17 cellular contexts compared by ENCODE assay signal in the genomic region with DNA sequence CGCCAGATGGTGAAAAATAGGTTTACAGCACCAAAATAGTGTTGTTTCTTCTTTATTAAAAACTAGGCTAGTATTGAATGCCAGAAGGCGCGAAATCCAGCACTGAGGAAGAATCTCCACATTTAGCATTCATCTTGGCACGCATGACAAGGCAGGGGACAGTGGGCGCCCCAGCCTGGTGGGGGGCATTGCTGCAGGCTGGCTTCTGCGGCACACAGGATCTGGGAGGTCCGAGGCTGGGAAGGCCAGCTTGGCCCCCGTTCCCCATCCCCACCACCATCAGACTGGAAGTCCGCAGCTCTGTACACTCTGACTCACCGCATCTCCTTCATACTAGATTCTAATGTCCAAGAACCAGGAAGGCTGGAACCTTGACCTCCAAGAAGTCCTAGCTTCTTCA.
DNase-seq lines count a peak whose midpoint lies in the region; ATAC-seq, FAIRE-seq and TF ChIP-seq lines count a peak whose summit lies in the region.
"Had no signal": no experiment of that assay in that cellular context is flagged by ENCODE, and none has a peak within 500 bp of the region (broad histone marks: within the 10 kb centered on the region; RNA-seq: fewer than 3 reads in every experiment).

No MANE protein-coding gene starts in this region.

- peaks cover 13% of the 10 kb centered on the region for H3K4me1 ChIP-seq in DOHH2 (ENCODE audit: control insufficient read depth, low read length)
- peaks cover 6% of the 10 kb centered on the region; the same call in 1 of the 2 replicates for H3K4me1 ChIP-seq in GM12878 (ENCODE audit: control insufficient read depth, insufficient read depth, low read length)
- H3K4me1 ChIP-seq: A549 had no signal

- no peak overlapping the region for H3K9ac ChIP-seq in GM12878 (ENCODE audit: control insufficient read depth, insufficient read depth, low read length)

- H3K9me2 ChIP-seq in DOHH2 (replicated peaks; ENCODE audit: control insufficient read depth, low read length): no peaks in the 10 kb centered on the region

- TF ChIP-seq RAD21 in GM12878 (IDR thresholded peaks at IDR 0.05; ENCODE audit: insufficient read depth, low read depth, low read length): no peak

- H3K4me3 Mint-ChIP-seq in stimulated activated naive B cell treated with anti-CD40 and anti-IgM and Interleukin-4, amounts not matched to agents 10 μg/mL and 1 μg/mL and 100 μg/mL, for 72 hours: peak overlapping the region; percentile 4 to 32
- H3K4me3 Mint-ChIP-seq: CD14-positive monocyte; CD8-positive, alpha-beta T cell; GM23338 had no signal

- in situ Hi-C loops in GM12878 (cut with MboI): no loop called here

- H3K79me2 ChIP-seq in DOHH2 (ENCODE audit: control insufficient read depth, low read length): no peaks in the 10 kb centered on the region
- H3K79me2 ChIP-seq in GM12878 (ENCODE audit: control insufficient read depth, insufficient read depth, low read length): no peaks in the 10 kb centered on the region

- DNase-seq in GM20000 (ENCODE audit: low spot score) (no peak), GM12878 (ENCODE audit: low read depth, low spot score) (no peak), left colon (no peak), kidney glomerular epithelial cell (lab: John Stamatoyannopoulos, UW) (no peak)
- no peak for DNase-seq in stimulated activated naive B cell treated with anti-CD40 and anti-IgM and Interleukin-4, amounts not matched to agents 10 μg/mL and 1 μg/mL and 100 μg/mL, for 72 hours
- DNase-seq: CD8-positive, alpha-beta T cell; COR-L47; DMS153; DMS79 treated with DMSO at 0.1 percent for 48 hours; GDM1; H7 had no signal

- H3K4me2 ChIP-seq in DOHH2 (ENCODE audit: low read length) (peak overlapping the region; percentile 55), GM12878 (ENCODE audit: control insufficient read depth, insufficient read depth) (peak overlapping the region; percentile 30; the same call in 1 of the 2 replicates)
- H3K4me2 ChIP-seq: A549, GM23338 had no signal

- no peaks in the 10 kb centered on the region for H3F3A ChIP-seq in DOHH2 (ENCODE audit: control insufficient read depth, insufficient read depth)

- no peak overlapping the region for H2AFZ ChIP-seq in GM12878 (ENCODE audit: control insufficient read depth, low read depth, low read length)
- H2AFZ ChIP-seq: GM23338 had no signal

- no peak for TF ChIP-seq POLR2A in GM12878 (IDR thresholded peaks at IDR 0.05; ENCODE audit: low read depth, low read length)

- H3K27ac ChIP-seq in DOHH2 (ENCODE audit: low read depth, low read length) (no peak overlapping the region), GM12878 (ENCODE audit: control insufficient read depth, insufficient read depth) (no peak overlapping the region)
- H3K27ac ChIP-seq: A549 had no signal

- peaks cover 11 to 15% of the 10 kb centered on the region in 2 donors for H3K4me1 Mint-ChIP-seq in stimulated activated naive B cell treated with anti-CD40 and anti-IgM and Interleukin-4, amounts not matched to agents 10 μg/mL and 1 μg/mL and 100 μg/mL, for 72 hours
- H3K4me1 Mint-ChIP-seq: GM23338 had no signal

- TF ChIP-seq CTCF in DOHH2 (IDR thresholded peaks at IDR 0.05; ENCODE audit: low read depth, low read length, poor library complexity, severe bottlenecking) (peak; percentile 68), GM20000 (IDR thresholded peaks at IDR 0.05; ENCODE audit: extremely low read depth, missing control alignments) (peak; percentile 32), GM12878 (IDR thresholded peaks at IDR 0.05 in 2 of 3, conservative IDR thresholded peaks at IDR 0.05 in 1 of 3; ENCODE audit: control insufficient read depth in 2 of 3, extremely low read depth in 1 of 3, insufficient read depth in 1 of 3, low read depth in 3 of 3, low read length in 3 of 3) (no peak)

- peak overlapping the region; percentile 62 for H3K27ac Mint-ChIP-seq in stimulated activated naive B cell treated with anti-CD40 and anti-IgM and Interleukin-4, amounts not matched to agents 10 μg/mL and 1 μg/mL and 100 μg/mL, for 72 hours
- H3K27ac Mint-ChIP-seq: CD14-positive monocyte; CD8-positive, alpha-beta T cell; GM23338; IgD-negative memory B cell had no signal

- H3K9me3 Mint-ChIP-seq in stimulated activated naive B cell treated with anti-CD40 and anti-IgM and Interleukin-4, amounts not matched to agents 10 μg/mL and 1 μg/mL and 100 μg/mL, for 72 hours: peaks cover 0 to 2% of the 10 kb centered on the region in 2 donors
- H3K9me3 Mint-ChIP-seq: CD8-positive, alpha-beta T cell; GM23338 had no signal

- TF ChIP-seq EP300 in GM12878 (IDR thresholded peaks at IDR 0.05; ENCODE audit: borderline replicate concordance in 1 of 2, control insufficient read depth in 1 of 2, low read depth in 2 of 2, low read length in 2 of 2): no peak

- H3K27me3 Mint-ChIP-seq in stimulated activated naive B cell treated with anti-CD40 and anti-IgM and Interleukin-4, amounts not matched to agents 10 μg/mL and 1 μg/mL and 100 μg/mL, for 72 hours: peaks cover 0 to 9% of the 10 kb centered on the region in 2 donors

- intact Hi-C loops in GM12878 (cut with micrococcal nuclease; ENCODE audit: unreplicated experiment) (loop anchor here (10.0 kb wide), 1 partner anchor 613 kb away; a partner anchor contains a TSS), left colon (cut with DNase I, micrococcal nuclease) (no loop called here)

- ATAC-seq in GM12878 (no peak), left colon (no peak)
- no peak for ATAC-seq in stimulated activated naive B cell treated with anti-CD40 and anti-IgM and Interleukin-4, amounts not matched to agents 10 μg/mL and 1 μg/mL and 100 μg/mL, for 72 hours (replicated peaks)
- ATAC-seq: A549; CD8-positive, alpha-beta T cell; GM23338 had no signal

- H3K36me3 Mint-ChIP-seq in stimulated activated naive B cell treated with anti-CD40 and anti-IgM and Interleukin-4, amounts not matched to agents 10 μg/mL and 1 μg/mL and 100 μg/mL, for 72 hours: peaks cover 0 to 4% of the 10 kb centered on the region in 2 donors
- H3K36me3 Mint-ChIP-seq: CD14-positive monocyte; CD8-positive, alpha-beta T cell had no signal

- RAD21 ChIA-PET in GM12878 (lab: Charles Lee; ENCODE audit: unreplicated experiment): interaction anchor here (1.6 kb wide), 1 partner anchor 78 kb away, joined by 9 read pairs; no protein-coding TSS in a partner anchor

- POLR2A ChIA-PET in GM12878 (lab: Charles Lee): interaction anchor here (1.6 kb wide), 1 partner anchor 24 kb away, joined by 3 read pairs; no protein-coding TSS in a partner anchor

- no peaks in the 10 kb centered on the region for H3K9me3 ChIP-seq in DOHH2 (ENCODE audit: control insufficient read depth, insufficient read depth, low read length)
- peaks cover 2% of the 10 kb centered on the region; the same call in 2 of the 3 replicates for H3K9me3 ChIP-seq in GM12878 (replicated peaks; ENCODE audit: control insufficient read depth, insufficient read depth, low read length)
- H3K9me3 ChIP-seq: A549 had no signal

- SMC1A ChIA-PET in GM12878 (lab: Charles Lee; ENCODE audit: uncharacterized antibody, unreplicated experiment): interaction anchor here (0.5 to 11.0 kb wide), 6 partner anchors 36 to 714 kb away, joined by 3 to 163 read pairs (median 4); no protein-coding TSS in a partner anchor

- no peak for FAIRE-seq in GM12878 (lab: Jason Lieb, UNC)
- FAIRE-seq: A549, D721Med had no signal

- H3K4me3 ChIP-seq in DOHH2 (ENCODE audit: low read length) (peak overlapping the region; percentile 38), GM12878 (no peak overlapping the region)
- H3K4me3 ChIP-seq: A549, GM23338 had no signal

- no peaks in the 10 kb centered on the region for H4K20me1 ChIP-seq in DOHH2 (ENCODE audit: control insufficient read depth, insufficient read depth, low read depth, low read length)
- no peaks in the 10 kb centered on the region for H4K20me1 ChIP-seq in GM12878 (ENCODE audit: control insufficient read depth, insufficient read depth)

- H3K36me3 ChIP-seq in DOHH2 (ENCODE audit: control insufficient read depth, low read length): no peaks in the 10 kb centered on the region
- no peaks in the 10 kb centered on the region for H3K36me3 ChIP-seq in GM12878 (ENCODE audit: control insufficient read depth in 2 of 2, insufficient read depth in 2 of 2, low read length in 1 of 2)

- CTCF ChIA-PET in GM12878 (lab: Yijun Ruan, JAX): interaction anchor here (1.2 to 3.1 kb wide), 2 partner anchors 78 to 714 kb away, joined by 3 to 30 read pairs; no protein-coding TSS in a partner anchor

- 75% methylated on average over 10 of the region's 10 CpGs for WGBS in GM12878 (ENCODE audit: insufficient coverage, insufficient replicate concordance, low lambda C conversion rate, missing lambda C conversion rate)

- H3K27me3 ChIP-seq in DOHH2 (ENCODE audit: control insufficient read depth, low read length) (peaks cover under 1% of the 10 kb centered on the region), GM12878 (replicated peaks in 1 of 2; ENCODE audit: control insufficient read depth in 2 of 2, insufficient read depth in 2 of 2, low read length in 1 of 2) (no peaks in the 10 kb centered on the region)

- BruUV-seq in GM12878 (replicated peaks; lab: Mats Ljungman, UMichigan): no TSS peak

TF ChIP-seq in GM12878, 131 proteins besides CTCF, POLR2A, EP300 and RAD21:
- TF ChIP-seq FOXM1 (IDR thresholded peaks at IDR 0.05; ENCODE audit: low read depth, low read length) (no peak), RELA (IDR thresholded peaks at IDR 0.05; ENCODE audit: borderline replicate concordance, partially characterized antibody) (no peak)

Comparison
In these comparisons a context has a peak if more than half of its experiments do, and no peak if none do; other contexts are left out.
1. CTCF ChIP-seq: peak in DOHH2 (single experiment) and GM20000 (single experiment); none in GM12878 (0 of 3).